Comparison of ENCODE assay signal across 1 cellular context in the genomic region with DNA sequence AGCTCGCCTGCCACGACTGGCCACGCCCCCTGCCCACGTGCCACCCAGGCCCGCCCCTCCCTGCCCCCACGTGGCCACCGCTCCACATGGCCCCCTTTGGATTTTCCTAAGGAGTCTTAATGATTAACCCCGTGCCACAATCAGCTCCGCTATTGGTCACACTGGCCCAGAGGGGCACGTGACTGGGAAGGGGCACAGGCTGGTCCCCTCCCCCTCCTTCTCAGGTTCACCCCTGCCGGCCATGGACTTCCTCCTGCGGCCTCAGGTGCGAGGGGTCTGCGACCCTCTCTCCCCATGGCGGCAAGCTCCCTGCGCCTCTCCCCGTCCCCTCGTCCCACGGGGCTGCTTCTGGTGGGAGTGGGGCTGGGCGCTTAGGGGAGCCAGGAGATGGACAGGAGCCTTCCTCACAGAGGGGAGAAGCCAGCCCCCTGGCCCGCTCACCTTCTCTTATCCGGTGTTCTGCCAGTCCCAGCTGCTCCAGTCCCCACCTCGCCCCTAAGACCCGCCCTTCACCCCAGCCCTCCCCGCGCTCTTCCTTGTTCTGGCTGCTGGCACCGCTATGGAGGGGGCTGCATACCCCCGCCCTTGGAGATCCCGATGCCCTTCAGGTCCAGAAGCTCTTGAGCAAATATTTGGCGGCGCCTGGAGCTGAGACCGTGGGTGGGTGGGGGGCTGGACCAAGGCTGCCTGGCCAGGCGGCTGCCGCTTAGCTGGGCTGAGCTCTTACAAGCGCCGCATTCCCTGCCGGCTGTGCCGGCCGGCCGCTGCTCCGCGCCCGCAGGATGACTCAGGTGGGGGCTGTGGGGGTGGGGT.
TF ChIP-seq lines count a peak whose summit lies in the region.

No MANE protein-coding gene starts in this region.

TF ChIP-seq in K562, 482 proteins besides CTCF, POLR2A, EP300 and RAD21 (continued from another document and continues in another):
- no peak for TF ChIP-seq MEIS2 (IDR thresholded peaks at IDR 0.05; ENCODE audit: partially characterized antibody)
- TF ChIP-seq HCFC1 (IDR thresholded peaks at IDR 0.05; ENCODE audit: low read depth, low read length): no peak
- TF ChIP-seq, protein P1, sequence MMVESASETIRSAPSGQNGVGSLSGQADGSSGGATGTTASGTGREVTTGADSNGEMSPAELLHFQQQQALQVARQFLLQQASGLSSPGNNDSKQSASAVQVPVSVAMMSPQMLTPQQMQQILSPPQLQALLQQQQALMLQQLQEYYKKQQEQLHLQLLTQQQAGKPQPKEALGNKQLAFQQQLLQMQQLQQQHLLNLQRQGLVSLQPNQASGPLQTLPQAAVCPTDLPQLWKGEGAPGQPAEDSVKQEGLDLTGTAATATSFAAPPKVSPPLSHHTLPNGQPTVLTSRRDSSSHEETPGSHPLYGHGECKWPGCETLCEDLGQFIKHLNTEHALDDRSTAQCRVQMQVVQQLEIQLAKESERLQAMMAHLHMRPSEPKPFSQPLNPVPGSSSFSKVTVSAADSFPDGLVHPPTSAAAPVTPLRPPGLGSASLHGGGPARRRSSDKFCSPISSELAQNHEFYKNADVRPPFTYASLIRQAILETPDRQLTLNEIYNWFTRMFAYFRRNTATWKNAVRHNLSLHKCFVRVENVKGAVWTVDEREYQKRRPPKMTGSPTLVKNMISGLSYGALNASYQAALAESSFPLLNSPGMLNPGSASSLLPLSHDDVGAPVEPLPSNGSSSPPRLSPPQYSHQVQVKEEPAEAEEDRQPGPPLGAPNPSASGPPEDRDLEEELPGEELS (CRISPR knock-in tag; IDR thresholded peaks at IDR 0.05; ENCODE audit: borderline replicate concordance): 0 out of 2 replicates have a peak, but pooled peaks have one; percentile 37
- no peak for TF ChIP-seq HNRNPUL1 (IDR thresholded peaks at IDR 0.05; ENCODE audit: low read length)
- TF ChIP-seq, protein P2, sequence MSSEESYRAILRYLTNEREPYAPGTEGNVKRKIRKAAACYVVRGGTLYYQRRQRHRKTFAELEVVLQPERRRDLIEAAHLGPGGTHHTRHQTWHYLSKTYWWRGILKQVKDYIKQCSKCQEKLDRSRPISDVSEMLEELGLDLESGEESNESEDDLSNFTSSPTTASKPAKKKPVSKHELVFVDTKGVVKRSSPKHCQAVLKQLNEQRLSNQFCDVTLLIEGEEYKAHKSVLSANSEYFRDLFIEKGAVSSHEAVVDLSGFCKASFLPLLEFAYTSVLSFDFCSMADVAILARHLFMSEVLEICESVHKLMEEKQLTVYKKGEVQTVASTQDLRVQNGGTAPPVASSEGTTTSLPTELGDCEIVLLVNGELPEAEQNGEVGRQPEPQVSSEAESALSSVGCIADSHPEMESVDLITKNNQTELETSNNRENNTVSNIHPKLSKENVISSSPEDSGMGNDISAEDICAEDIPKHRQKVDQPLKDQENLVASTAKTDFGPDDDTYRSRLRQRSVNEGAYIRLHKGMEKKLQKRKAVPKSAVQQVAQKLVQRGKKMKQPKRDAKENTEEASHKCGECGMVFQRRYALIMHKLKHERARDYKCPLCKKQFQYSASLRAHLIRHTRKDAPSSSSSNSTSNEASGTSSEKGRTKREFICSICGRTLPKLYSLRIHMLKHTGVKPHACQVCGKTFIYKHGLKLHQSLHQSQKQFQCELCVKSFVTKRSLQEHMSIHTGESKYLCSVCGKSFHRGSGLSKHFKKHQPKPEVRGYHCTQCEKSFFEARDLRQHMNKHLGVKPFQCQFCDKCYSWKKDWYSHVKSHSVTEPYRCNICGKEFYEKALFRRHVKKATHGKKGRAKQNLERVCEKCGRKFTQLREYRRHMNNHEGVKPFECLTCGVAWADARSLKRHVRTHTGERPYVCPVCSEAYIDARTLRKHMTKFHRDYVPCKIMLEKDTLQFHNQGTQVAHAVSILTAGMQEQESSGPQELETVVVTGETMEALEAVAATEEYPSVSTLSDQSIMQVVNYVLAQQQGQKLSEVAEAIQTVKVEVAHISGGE (CRISPR knock-in tag; IDR thresholded peaks at IDR 0.05): peak in 1 of 3 experiments; percentile 17; a peak in 1 of 6 replicates
- TF ChIP-seq SRSF9 (IDR thresholded peaks at IDR 0.05; ENCODE audit: borderline replicate concordance, low read depth, low read length): no peak
- peak; percentile 98 for TF ChIP-seq SREBF2 (CRISPR knock-in tag; IDR thresholded peaks at IDR 0.05)
- TF ChIP-seq, protein P3, sequence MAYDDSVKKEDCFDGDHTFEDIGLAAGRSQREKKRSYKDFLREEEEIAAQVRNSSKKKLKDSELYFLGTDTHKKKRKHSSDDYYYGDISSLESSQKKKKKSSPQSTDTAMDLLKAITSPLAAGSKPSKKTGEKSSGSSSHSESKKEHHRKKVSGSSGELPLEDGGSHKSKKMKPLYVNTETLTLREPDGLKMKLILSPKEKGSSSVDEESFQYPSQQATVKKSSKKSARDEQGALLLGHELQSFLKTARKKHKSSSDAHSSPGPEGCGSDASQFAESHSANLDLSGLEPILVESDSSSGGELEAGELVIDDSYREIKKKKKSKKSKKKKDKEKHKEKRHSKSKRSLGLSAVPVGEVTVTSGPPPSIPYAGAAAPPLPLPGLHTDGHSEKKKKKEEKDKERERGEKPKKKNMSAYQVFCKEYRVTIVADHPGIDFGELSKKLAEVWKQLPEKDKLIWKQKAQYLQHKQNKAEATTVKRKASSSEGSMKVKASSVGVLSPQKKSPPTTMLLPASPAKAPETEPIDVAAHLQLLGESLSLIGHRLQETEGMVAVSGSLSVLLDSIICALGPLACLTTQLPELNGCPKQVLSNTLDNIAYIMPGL (CRISPR knock-in tag; IDR thresholded peaks at IDR 0.05): peak; percentile 22; the same call in 1 of the 2 replicates
- TF ChIP-seq, protein P4, sequence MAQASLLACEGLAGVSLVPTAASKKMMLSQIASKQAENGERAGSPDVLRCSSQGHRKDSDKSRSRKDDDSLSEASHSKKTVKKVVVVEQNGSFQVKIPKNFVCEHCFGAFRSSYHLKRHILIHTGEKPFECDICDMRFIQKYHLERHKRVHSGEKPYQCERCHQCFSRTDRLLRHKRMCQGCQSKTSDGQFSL (CRISPR knock-in tag; IDR thresholded peaks at IDR 0.05): peak; percentile 14; the same call in 1 of the 2 replicates
- TF ChIP-seq, protein P4 (tag; IDR thresholded peaks at IDR 0.05): no peak
- TF ChIP-seq, protein P5, sequence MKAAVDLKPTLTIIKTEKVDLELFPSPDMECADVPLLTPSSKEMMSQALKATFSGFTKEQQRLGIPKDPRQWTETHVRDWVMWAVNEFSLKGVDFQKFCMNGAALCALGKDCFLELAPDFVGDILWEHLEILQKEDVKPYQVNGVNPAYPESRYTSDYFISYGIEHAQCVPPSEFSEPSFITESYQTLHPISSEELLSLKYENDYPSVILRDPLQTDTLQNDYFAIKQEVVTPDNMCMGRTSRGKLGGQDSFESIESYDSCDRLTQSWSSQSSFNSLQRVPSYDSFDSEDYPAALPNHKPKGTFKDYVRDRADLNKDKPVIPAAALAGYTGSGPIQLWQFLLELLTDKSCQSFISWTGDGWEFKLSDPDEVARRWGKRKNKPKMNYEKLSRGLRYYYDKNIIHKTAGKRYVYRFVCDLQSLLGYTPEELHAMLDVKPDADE (conservative IDR thresholded peaks at IDR 0.05; ENCODE audit: control insufficient read depth, low read depth, low read length): peak; percentile 74
- TF ChIP-seq, protein P6, sequence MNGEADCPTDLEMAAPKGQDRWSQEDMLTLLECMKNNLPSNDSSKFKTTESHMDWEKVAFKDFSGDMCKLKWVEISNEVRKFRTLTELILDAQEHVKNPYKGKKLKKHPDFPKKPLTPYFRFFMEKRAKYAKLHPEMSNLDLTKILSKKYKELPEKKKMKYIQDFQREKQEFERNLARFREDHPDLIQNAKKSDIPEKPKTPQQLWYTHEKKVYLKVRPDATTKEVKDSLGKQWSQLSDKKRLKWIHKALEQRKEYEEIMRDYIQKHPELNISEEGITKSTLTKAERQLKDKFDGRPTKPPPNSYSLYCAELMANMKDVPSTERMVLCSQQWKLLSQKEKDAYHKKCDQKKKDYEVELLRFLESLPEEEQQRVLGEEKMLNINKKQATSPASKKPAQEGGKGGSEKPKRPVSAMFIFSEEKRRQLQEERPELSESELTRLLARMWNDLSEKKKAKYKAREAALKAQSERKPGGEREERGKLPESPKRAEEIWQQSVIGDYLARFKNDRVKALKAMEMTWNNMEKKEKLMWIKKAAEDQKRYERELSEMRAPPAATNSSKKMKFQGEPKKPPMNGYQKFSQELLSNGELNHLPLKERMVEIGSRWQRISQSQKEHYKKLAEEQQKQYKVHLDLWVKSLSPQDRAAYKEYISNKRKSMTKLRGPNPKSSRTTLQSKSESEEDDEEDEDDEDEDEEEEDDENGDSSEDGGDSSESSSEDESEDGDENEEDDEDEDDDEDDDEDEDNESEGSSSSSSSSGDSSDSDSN (IDR thresholded peaks at IDR 0.05; ENCODE audit: borderline replicate concordance in 1 of 2, low read depth in 2 of 2, low read length in 2 of 2): peak; percentile 39 to 68; a peak in 1 of 4 replicates
- TF ChIP-seq, protein P7, sequence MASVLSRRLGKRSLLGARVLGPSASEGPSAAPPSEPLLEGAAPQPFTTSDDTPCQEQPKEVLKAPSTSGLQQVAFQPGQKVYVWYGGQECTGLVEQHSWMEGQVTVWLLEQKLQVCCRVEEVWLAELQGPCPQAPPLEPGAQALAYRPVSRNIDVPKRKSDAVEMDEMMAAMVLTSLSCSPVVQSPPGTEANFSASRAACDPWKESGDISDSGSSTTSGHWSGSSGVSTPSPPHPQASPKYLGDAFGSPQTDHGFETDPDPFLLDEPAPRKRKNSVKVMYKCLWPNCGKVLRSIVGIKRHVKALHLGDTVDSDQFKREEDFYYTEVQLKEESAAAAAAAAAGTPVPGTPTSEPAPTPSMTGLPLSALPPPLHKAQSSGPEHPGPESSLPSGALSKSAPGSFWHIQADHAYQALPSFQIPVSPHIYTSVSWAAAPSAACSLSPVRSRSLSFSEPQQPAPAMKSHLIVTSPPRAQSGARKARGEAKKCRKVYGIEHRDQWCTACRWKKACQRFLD (CRISPR knock-in tag; IDR thresholded peaks at IDR 0.05): 0 out of 2 replicates have a peak, but pooled peaks have one; percentile 29
- TF ChIP-seq ZNF12 (CRISPR knock-in tag; IDR thresholded peaks at IDR 0.05): 0 out of 2 replicates have a peak, but pooled peaks have one; percentile 49
- TF ChIP-seq HDAC2 (IDR thresholded peaks at IDR 0.05): peak; percentile 95
- peak; percentile 12 for TF ChIP-seq KDM5B (IDR thresholded peaks at IDR 0.05; ENCODE audit: insufficient replicate concordance, low read depth, low read length)
- TF ChIP-seq, protein P8, sequence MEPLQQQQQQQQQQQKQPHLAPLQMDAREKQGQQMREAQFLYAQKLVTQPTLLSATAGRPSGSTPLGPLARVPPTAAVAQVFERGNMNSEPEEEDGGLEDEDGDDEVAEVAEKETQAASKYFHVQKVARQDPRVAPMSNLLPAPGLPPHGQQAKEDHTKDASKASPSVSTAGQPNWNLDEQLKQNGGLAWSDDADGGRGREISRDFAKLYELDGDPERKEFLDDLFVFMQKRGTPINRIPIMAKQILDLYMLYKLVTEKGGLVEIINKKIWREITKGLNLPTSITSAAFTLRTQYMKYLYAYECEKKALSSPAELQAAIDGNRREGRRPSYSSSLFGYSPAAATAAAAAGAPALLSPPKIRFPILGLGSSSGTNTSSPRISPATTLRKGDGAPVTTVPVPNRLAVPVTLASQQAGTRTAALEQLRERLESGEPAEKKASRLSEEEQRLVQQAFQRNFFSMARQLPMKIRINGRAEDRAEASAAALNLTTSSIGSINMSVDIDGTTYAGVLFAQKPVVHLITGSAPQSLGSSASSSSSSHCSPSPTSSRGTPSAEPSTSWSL (CRISPR knock-in tag; IDR thresholded peaks at IDR 0.05; ENCODE audit: borderline replicate concordance): no peak
- TF ChIP-seq, protein P9, sequence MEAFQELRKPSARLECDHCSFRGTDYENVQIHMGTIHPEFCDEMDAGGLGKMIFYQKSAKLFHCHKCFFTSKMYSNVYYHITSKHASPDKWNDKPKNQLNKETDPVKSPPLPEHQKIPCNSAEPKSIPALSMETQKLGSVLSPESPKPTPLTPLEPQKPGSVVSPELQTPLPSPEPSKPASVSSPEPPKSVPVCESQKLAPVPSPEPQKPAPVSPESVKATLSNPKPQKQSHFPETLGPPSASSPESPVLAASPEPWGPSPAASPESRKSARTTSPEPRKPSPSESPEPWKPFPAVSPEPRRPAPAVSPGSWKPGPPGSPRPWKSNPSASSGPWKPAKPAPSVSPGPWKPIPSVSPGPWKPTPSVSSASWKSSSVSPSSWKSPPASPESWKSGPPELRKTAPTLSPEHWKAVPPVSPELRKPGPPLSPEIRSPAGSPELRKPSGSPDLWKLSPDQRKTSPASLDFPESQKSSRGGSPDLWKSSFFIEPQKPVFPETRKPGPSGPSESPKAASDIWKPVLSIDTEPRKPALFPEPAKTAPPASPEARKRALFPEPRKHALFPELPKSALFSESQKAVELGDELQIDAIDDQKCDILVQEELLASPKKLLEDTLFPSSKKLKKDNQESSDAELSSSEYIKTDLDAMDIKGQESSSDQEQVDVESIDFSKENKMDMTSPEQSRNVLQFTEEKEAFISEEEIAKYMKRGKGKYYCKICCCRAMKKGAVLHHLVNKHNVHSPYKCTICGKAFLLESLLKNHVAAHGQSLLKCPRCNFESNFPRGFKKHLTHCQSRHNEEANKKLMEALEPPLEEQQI (IDR thresholded peaks at IDR 0.05): no peak
- TF ChIP-seq, protein P10, sequence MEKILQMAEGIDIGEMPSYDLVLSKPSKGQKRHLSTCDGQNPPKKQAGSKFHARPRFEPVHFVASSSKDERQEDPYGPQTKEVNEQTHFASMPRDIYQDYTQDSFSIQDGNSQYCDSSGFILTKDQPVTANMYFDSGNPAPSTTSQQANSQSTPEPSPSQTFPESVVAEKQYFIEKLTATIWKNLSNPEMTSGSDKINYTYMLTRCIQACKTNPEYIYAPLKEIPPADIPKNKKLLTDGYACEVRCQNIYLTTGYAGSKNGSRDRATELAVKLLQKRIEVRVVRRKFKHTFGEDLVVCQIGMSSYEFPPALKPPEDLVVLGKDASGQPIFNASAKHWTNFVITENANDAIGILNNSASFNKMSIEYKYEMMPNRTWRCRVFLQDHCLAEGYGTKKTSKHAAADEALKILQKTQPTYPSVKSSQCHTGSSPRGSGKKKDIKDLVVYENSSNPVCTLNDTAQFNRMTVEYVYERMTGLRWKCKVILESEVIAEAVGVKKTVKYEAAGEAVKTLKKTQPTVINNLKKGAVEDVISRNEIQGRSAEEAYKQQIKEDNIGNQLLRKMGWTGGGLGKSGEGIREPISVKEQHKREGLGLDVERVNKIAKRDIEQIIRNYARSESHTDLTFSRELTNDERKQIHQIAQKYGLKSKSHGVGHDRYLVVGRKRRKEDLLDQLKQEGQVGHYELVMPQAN (IDR thresholded peaks at IDR 0.05; ENCODE audit: borderline replicate concordance): peak; percentile 99
- TF ChIP-seq POU5F1 (IDR thresholded peaks at IDR 0.05; ENCODE audit: borderline replicate concordance, low read depth, low read length, partially characterized antibody): no peak
- TF ChIP-seq RHOXF2B (CRISPR knock-in tag; conservative IDR thresholded peaks at IDR 0.05): no peak
- TF ChIP-seq ETV5 (CRISPR knock-in tag; IDR thresholded peaks at IDR 0.05; ENCODE audit: low read depth): peak; percentile 67
- TF ChIP-seq CBFB (CRISPR knock-in tag; IDR thresholded peaks at IDR 0.05): peak; percentile 96
- TF ChIP-seq NFE2 (IDR thresholded peaks at IDR 0.05; ENCODE audit: low read depth): 0 out of 2 replicates have a peak, but pooled peaks have one; percentile 36
- TF ChIP-seq, protein P11, sequence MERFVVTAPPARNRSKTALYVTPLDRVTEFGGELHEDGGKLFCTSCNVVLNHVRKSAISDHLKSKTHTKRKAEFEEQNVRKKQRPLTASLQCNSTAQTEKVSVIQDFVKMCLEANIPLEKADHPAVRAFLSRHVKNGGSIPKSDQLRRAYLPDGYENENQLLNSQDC (CRISPR knock-in tag; IDR thresholded peaks at IDR 0.05): 0 out of 2 replicates have a peak, but pooled peaks have one; percentile 49
- TF ChIP-seq ZBTB17 (CRISPR knock-in tag; IDR thresholded peaks at IDR 0.05): peak; percentile 17; the same call in 1 of the 2 replicates
- 0 out of 3 replicates have a peak, but pooled peaks of 1 of the 2 experiments have one; percentile 6 for TF ChIP-seq CBX3 (IDR thresholded peaks at IDR 0.05; ENCODE audit: borderline replicate concordance in 1 of 2, low read length in 2 of 2)
- no peak for TF ChIP-seq TCF3 (CRISPR knock-in tag; IDR thresholded peaks at IDR 0.05)
- peak; percentile 49; the same call in 1 of the 2 replicates for TF ChIP-seq SUPT5H (IDR thresholded peaks at IDR 0.05)
